In the genomic region with DNA sequence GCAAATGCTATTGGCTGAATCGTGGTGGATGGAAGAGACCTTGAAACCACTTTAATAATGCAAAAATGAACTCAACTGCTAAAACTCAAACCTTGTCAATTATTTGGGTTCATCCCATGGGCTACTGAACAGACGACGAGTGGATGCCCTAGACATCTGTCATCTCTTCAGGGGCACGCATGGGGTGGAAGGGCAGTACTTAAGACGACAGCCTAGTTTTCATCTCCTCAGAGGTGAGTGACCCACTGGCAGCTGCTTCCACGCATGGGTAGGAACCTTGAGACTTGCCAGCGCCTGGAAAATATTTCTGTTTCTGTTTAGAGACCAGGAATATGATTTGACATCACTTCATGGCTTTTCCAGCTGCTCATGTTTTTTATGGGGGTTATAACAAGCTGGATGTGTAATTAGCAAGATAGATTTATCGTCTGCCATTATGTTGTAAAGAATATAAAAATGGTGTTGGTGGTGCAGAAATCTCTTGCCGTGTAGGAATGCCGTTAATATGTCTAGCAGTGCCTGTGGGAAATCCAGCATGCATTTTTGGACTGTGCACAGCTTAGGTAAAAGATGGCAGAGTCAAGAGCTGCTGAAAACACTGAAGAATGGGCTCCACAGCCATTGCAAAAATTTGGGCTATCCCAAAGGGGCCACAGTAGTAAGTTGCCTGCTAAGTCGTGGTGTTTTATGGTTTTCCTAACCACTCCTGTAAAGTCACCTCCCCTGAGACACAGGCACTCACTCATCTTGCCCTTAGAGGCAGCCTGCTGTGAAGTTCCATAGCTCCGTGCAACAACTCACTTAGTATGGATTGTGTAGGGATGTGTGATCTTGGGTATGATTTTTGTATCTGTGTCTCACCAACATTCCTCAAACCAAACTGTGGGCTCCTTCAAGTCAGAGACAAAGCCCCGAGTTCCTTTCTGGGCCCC, we compare ENCODE assay signal across 35 cellular contexts.
"Had no signal": no experiment of that assay in that cellular context is flagged by ENCODE, and none has a peak within 500 bp of the region (broad histone marks: within the 10 kb centered on the region; RNA-seq: fewer than 3 reads in every experiment).

No MANE protein-coding gene starts in this region.

- H3K9me3 Mint-ChIP-seq: activated T-helper 1 cell treated with anti-CD3 and anti-CD28 coated beads, Interleukin-12 subunit alpha, Interleukin-12 subunit beta, Interleukin-2, Interleukin-4 antibody, amounts not matched to agents 30 ng/mL and 10 ng/mL and 1 ng/mL, durations not matched to agents 14 hours and 24 hours and 36 hours had no signal

- H3K27ac Mint-ChIP-seq: activated B cell treated with CpG ODN at 0.5 μM for 24 hours; activated CD4-positive, alpha-beta memory T cell treated with anti-CD3 and anti-CD28 coated beads for 36 hours; activated naive CD4-positive, alpha-beta T cell treated with anti-CD3 and anti-CD28 coated beads, Interleukin-2, amount 10 ng/mL, durations not matched to agents 7 days and 5 days; activated naive CD8-positive, alpha-beta T cell; activated naive CD8-positive, alpha-beta T cell treated with anti-CD3 and anti-CD28 coated beads, Interleukin-2, amount 50 U/mL, for 24 hours; activated T-helper 1 cell treated with anti-CD3 and anti-CD28 coated beads, Interleukin-12 subunit alpha, Interleukin-12 subunit beta, Interleukin-2, Interleukin-4 antibody, amounts not matched to agents 30 ng/mL and 10 ng/mL and 1 ng/mL, durations not matched to agents 14 hours and 24 hours and 36 hours; IgD-negative memory B cell had no signal

- H3K4me3 ChIP-seq: PC-9 had no signal

- H3K27me3 ChIP-seq: brain microvascular endothelial cell had no signal

- H3K4me2 ChIP-seq: PC-9 had no signal

- FAIRE-seq: RCC 7860 had no signal

- H3K4me3 Mint-ChIP-seq: activated B cell treated with CpG ODN at 0.5 μM for 24 hours; activated CD4-positive, alpha-beta memory T cell treated with anti-CD3 and anti-CD28 coated beads for 36 hours; activated naive CD4-positive, alpha-beta T cell treated with anti-CD3 and anti-CD28 coated beads, Interleukin-2, amount 10 ng/mL, durations not matched to agents 7 days and 5 days; activated naive CD8-positive, alpha-beta T cell; activated naive CD8-positive, alpha-beta T cell treated with anti-CD3 and anti-CD28 coated beads, Interleukin-2, amount 50 U/mL, for 24 hours; activated T-cell treated with anti-CD3 and anti-CD28 coated beads, Interleukin-2, amount 50 U/mL, for 4 hours; activated T-helper 1 cell treated with anti-CD3 and anti-CD28 coated beads, Interleukin-12 subunit alpha, Interleukin-12 subunit beta, Interleukin-2, Interleukin-4 antibody, amounts not matched to agents 30 ng/mL and 10 ng/mL and 1 ng/mL, durations not matched to agents 14 hours and 24 hours and 36 hours; IgD-negative memory B cell had no signal

- H3K36me3 ChIP-seq: brain microvascular endothelial cell had no signal

- ATAC-seq: activated naive CD8-positive, alpha-beta T cell treated with anti-CD3 and anti-CD28 coated beads, Interleukin-2, amount 50 U/mL, for 24 hours; activated T-cell treated with anti-CD3 and anti-CD28 coated beads, Interleukin-2, amount 50 U/mL, for 4 hours; Right ventricle myocardium inferior had no signal

- H3K36me3 Mint-ChIP-seq: activated CD4-positive, alpha-beta memory T cell treated with anti-CD3 and anti-CD28 coated beads for 36 hours; activated naive CD4-positive, alpha-beta T cell treated with anti-CD3 and anti-CD28 coated beads, Interleukin-2, amount 10 ng/mL, durations not matched to agents 7 days and 5 days; activated naive CD8-positive, alpha-beta T cell had no signal

- H3K4me1 Mint-ChIP-seq: activated B cell treated with CpG ODN at 0.5 μM for 24 hours; activated naive CD4-positive, alpha-beta T cell treated with anti-CD3 and anti-CD28 coated beads, Interleukin-2, amount 10 ng/mL, durations not matched to agents 7 days and 5 days; activated naive CD8-positive, alpha-beta T cell treated with anti-CD3 and anti-CD28 coated beads, Interleukin-2, amount 50 U/mL, for 24 hours; IgD-negative memory B cell had no signal

- H2AFZ ChIP-seq: PC-9 had no signal

- H3K27ac ChIP-seq: brain microvascular endothelial cell, PC-9, RWPE1, VCaP had no signal

- DNase-seq: activated B cell treated with CpG ODN at 0.5 μM for 24 hours; activated CD4-positive, alpha-beta memory T cell treated with anti-CD3 and anti-CD28 coated beads for 36 hours; activated CD4-positive, alpha-beta T cell treated with anti-CD3 and anti-CD28 coated beads for 4 hours; activated CD4-positive, alpha-beta T cell treated with anti-CD3 and anti-CD28 coated beads, Interleukin-2, amount 50 U/mL, for 1 hour; activated CD4-positive, CD25-positive, alpha-beta regulatory T cell treated with anti-CD3 and anti-CD28 coated beads, Interleukin-2, amount 50 U/mL, for 72 hours; activated CD8-positive, alpha-beta memory T cell treated with anti-CD3 and anti-CD28 coated beads, Interleukin-2, amount 50 U/mL, for 4 hours; activated gamma-delta T cell treated with Interleukin-2 at 50 U/mL for 16 hours; activated naive CD4-positive, alpha-beta T cell treated with anti-CD3 and anti-CD28 coated beads, Interleukin-2, amount 10 ng/mL, durations not matched to agents 7 days and 5 days; activated naive CD8-positive, alpha-beta T cell treated with anti-CD3 and anti-CD28 coated beads, Interleukin-2, amount 50 U/mL, for 24 hours; activated T-cell treated with anti-CD3 and anti-CD28 coated beads for 4 hours; activated T-cell treated with anti-CD3 and anti-CD28 coated beads, Interleukin-2, amount 50 U/mL, for 4 hours; anterior cingulate cortex; brain microvascular endothelial cell; central memory CD4-positive, alpha-beta T cell; Karpas-422; KBM-7; NCI-H1105; NCI-H1417 treated with DMSO at 0.1 percent for 48 hours; NCI-H2029; NCI-H446 treated with DMSO at 0.1 percent for 48 hours; NCI-H524; NCI-H69; NK-92 treated with Interleukin-12 subunit alpha and Interleukin-12 subunit beta, amount 100 ng/mL, for 24 hours; PC-9; SW 1271; T-helper 1 cell; T-helper 2 cell; T-helper 9 cell had no signal
